Comparison of ENCODE assay signal across 9 cellular contexts in genomic region chr12:75725505-75726120, GRCh38.
A peak's percentile ranks its signal among the peaks of the same experiment; 100 is the strongest.
DNase-seq lines count a peak whose midpoint lies in the region; ATAC-seq and TF ChIP-seq lines count a peak whose summit lies in the region.
"Had no signal": no experiment of that assay in that cellular context is flagged by ENCODE, and none has a peak within 500 bp of the region (broad histone marks: within the 10 kb centered on the region; RNA-seq: fewer than 3 reads in every experiment).

No MANE protein-coding gene starts in this region.

- no peak overlapping the region for H3K4me3 Mint-ChIP-seq in progenitor cell of endocrine pancreas (ENCODE audit: low read depth)

- 28% methylated on average over 3 of the region's 3 CpGs for WGBS in esophagus squamous epithelium, 2 donors
- WGBS in spleen, 5 donors, result 47 to 76% (median 68%) methylated on average over 3 of the region's 3 CpGs

- H3K4me3 ChIP-seq in esophagus squamous epithelium, result no peak overlapping the region
- H3K4me3 ChIP-seq in spleen, result no peak overlapping the region
- H3K4me3 ChIP-seq: Peyer's patch had no signal

- DNase-seq in NCI-H2107 treated with DMSO at 0.1 percent for 48 hours (lab: John Stamatoyannopoulos, UW; ENCODE audit: unreplicated experiment) (peak; percentile 61), NCI-H2107 (lab: John Stamatoyannopoulos, UW) (no peak), NCI-H69 (lab: John Stamatoyannopoulos, UW) (peak; percentile 95), esophagus squamous epithelium (lab: John Stamatoyannopoulos, UW) (no peak), spleen (no peak), progenitor cell of endocrine pancreas (ENCODE audit: low spot score, unreplicated experiment) (no peak), superior temporal gyrus (ENCODE audit: extremely low spot score) (no peak)
- DNase-seq: Peyer's patch had no signal

- no peak for ATAC-seq in HG03457 (IDR thresholded peaks at IDR 0.05; ENCODE audit: unreplicated experiment)

- TF ChIP-seq CTCF in esophagus squamous epithelium (IDR thresholded peaks at IDR 0.05) (peak in 3 of 6 experiments; percentile 6 to 64 (median 39)), spleen (IDR thresholded peaks at IDR 0.05 in 8 of 11, conservative IDR thresholded peaks at IDR 0.05 in 3 of 11) (no peak), progenitor cell of endocrine pancreas (IDR thresholded peaks at IDR 0.05; ENCODE audit: unreplicated experiment) (no peak)

- no peak overlapping the region for H3K27ac Mint-ChIP-seq in progenitor cell of endocrine pancreas

- H3K9me3 ChIP-seq in esophagus squamous epithelium (no peaks in the 10 kb centered on the region), spleen (no peaks in the 10 kb centered on the region)
- H3K9me3 ChIP-seq: Peyer's patch had no signal

- no peaks in the 10 kb centered on the region for H3K27me3 Mint-ChIP-seq in progenitor cell of endocrine pancreas

- no peaks in the 10 kb centered on the region for H3K27me3 ChIP-seq in esophagus squamous epithelium
- no peaks in the 10 kb centered on the region for H3K27me3 ChIP-seq in spleen (replicated peaks in 1 of 7)
- H3K27me3 ChIP-seq: Peyer's patch had no signal

- H3K9me3 Mint-ChIP-seq in progenitor cell of endocrine pancreas (ENCODE audit: low read depth), result peaks cover 5% of the 10 kb centered on the region

- H3K27ac ChIP-seq in esophagus squamous epithelium (peak overlapping the region; percentile 16 to 82 (median 38)), spleen (peak overlapping the region; percentile 8 to 79 (median 70))

- H3K4me1 ChIP-seq in esophagus squamous epithelium (peaks cover 19 to 50% (median 38%) of the 10 kb centered on the region in 3 donors), spleen (peaks cover 0 to 40% (median 16%) of the 10 kb centered on the region in 6 donors)

- no peaks in the 10 kb centered on the region for H3K36me3 Mint-ChIP-seq in progenitor cell of endocrine pancreas (ENCODE audit: insufficient read depth)

- peaks cover 38% of the 10 kb centered on the region for H3K4me1 Mint-ChIP-seq in progenitor cell of endocrine pancreas (ENCODE audit: low read depth)

- H3K36me3 ChIP-seq in esophagus squamous epithelium (no peaks in the 10 kb centered on the region), spleen (no peaks in the 10 kb centered on the region)
- H3K36me3 ChIP-seq: Peyer's patch had no signal

- intact Hi-C loops in esophagus squamous epithelium (cut with DNase I) (no loop called here), spleen (cut with DNase I; ENCODE audit: low total_unique reads) (no loop called here)

- TF ChIP-seq POLR2A in esophagus squamous epithelium (IDR thresholded peaks at IDR 0.05), result no peak
- TF ChIP-seq POLR2A in spleen (IDR thresholded peaks at IDR 0.05), result no peak

Comparison
In these comparisons a context has a peak if more than half of its experiments do, and no peak if none do; other contexts are left out.
1. DNase-seq: peak in NCI-H2107 treated with DMSO at 0.1 percent for 48 hours (single experiment) and NCI-H69 (single experiment); none in NCI-H2107 (single experiment), esophagus squamous epithelium (single experiment), spleen (single experiment), progenitor cell of endocrine pancreas (single experiment) and superior temporal gyrus (single experiment).